ENCODE assay signal across 22 cellular contexts in genomic region chr2:88811238-88811637, GRCh38.
"Had no signal": no experiment of that assay in that cellular context is flagged by ENCODE, and none has a peak within 500 bp of the region (broad histone marks: within the 10 kb centered on the region; RNA-seq: fewer than 3 reads in every experiment).

No MANE protein-coding gene starts in this region.

- ATAC-seq: left lung; lower lobe of right lung; naive thymus-derived CD4-positive, alpha-beta T cell had no signal

- H3K9me3 ChIP-seq: neutrophil, thoracic aorta had no signal

- H3K4me1 Mint-ChIP-seq: nephron progenitor cell had no signal

- H3K4me1 ChIP-seq: esophagus squamous epithelium, heart left ventricle, left lung, lower lobe of right lung, sigmoid colon, stomach, transverse colon had no signal

- FAIRE-seq: endometrium had no signal

- H3K36me3 ChIP-seq: esophagus squamous epithelium, heart left ventricle, left lung, lower lobe of right lung, neutrophil, sigmoid colon, stomach, thoracic aorta, transverse colon had no signal

- H3K27me3 ChIP-seq: left lung, neutrophil, stomach, transverse colon had no signal

- DNase-seq: central memory CD4-positive, alpha-beta T cell; effector memory CD4-positive, alpha-beta T cell; esophagus squamous epithelium; foreskin fibroblast; heart left ventricle; hippocampal formation; left lung; lower lobe of right lung; naive thymus-derived CD4-positive, alpha-beta T cell; nephron progenitor cell; posterior cingulate gyrus; sigmoid colon; stimulated activated CD4-positive, alpha-beta T cell treated with anti-CD3 and anti-CD28 coated beads, Interleukin-12 subunit alpha, Interleukin-12 subunit beta, amount 100 ng/mL, for 4 hours; stimulated activated naive CD4-positive, alpha-beta T cell; stomach; substantia nigra; transverse colon had no signal

- H3K4me3 Mint-ChIP-seq: naive thymus-derived CD4-positive, alpha-beta T cell; nephron progenitor cell had no signal

- H3K27ac Mint-ChIP-seq: nephron progenitor cell had no signal

- H3K4me3 ChIP-seq: coronary artery, esophagus squamous epithelium, heart left ventricle, left lung, lower lobe of right lung, sigmoid colon, skin epidermis, stomach, thoracic aorta, transverse colon had no signal

- H3K27ac ChIP-seq: coronary artery, esophagus squamous epithelium, heart left ventricle, left lung, lower lobe of right lung, neutrophil, sigmoid colon, stomach, thoracic aorta, transverse colon had no signal
